Comparison of ENCODE assay signal across 9 cellular contexts in the genomic region with DNA sequence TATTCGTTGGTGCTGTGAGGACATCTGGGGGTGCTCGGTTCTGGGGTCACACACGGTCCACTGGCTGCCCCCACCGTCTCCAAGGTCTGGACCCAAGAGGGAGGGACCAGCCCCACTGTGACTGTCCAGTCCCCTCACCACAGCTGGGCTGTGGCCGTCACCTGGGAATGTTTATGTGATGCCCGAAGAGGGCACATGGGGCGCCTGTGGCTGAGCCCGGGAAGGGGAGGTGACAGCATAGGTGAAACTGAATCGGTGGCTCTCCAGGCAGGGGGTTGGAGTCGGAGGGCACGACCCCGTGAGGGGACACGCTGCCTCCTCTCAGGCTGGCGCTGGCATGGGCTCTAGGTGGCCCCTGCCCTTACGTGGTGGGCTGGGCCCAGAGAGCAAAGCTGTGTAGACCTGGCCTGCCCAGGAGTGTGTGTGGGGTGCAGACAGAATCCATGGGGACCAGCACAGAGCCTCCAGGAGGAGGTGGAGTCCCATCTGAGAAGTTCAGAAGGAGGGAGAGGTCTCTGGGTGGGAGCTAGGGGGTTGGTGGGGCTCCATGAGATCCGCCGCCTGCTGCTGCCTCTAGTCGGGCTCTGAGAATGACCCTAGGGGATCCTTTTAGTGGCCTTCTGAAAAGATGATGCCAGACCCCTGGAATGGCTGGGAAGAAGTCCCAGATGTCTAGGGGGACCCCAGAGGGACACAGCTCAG. TPM values are rescaled to one million over a fixed set of nuclear protein-coding genes. Genes with fewer than 3 reads are reported as not detected.
A peak's percentile ranks its signal among the peaks of the same experiment; 100 is the strongest.
DNase-seq lines count a peak whose midpoint lies in the region; ATAC-seq and TF ChIP-seq lines count a peak whose summit lies in the region.
"Had no signal": no experiment of that assay in that cellular context is flagged by ENCODE, and none has a peak within 500 bp of the region (broad histone marks: within the 10 kb centered on the region; RNA-seq: fewer than 3 reads in every experiment).

No MANE protein-coding gene starts in this region.

- ATAC-seq in WTC11, result no peak

- CTCF ChIA-PET in WTC11 (lab: Charles Lee), result interaction anchor here (0.9 to 1.4 kb wide), 3 partner anchors 10 to 50 kb away, joined by 3 read pairs; no protein-coding TSS in a partner anchor

- H3K27ac Mint-ChIP-seq in WTC11, result no peak overlapping the region; the same call in 1 of the 2 replicates

- TF ChIP-seq CTCF in WTC11 (IDR thresholded peaks at IDR 0.05) (no peak), fibroblast of pulmonary artery (IDR thresholded peaks at IDR 0.05; ENCODE audit: low read length, missing control alignments) (no peak)

- DNase-seq in WTC11 (ENCODE audit: low spot score) (no peak), fibroblast of pulmonary artery (ENCODE audit: low read depth) (no peak), activated gamma-delta T cell treated with Interleukin-2 at 50 U/mL for 16 hours (no peak), SKM-1 treated with dmso at 0.1 percent for 144 hours (lab: John Stamatoyannopoulos, UW; ENCODE audit: unreplicated experiment) (no peak), NCI-H748 treated with DMSO at 0.1 percent for 48 hours (lab: John Stamatoyannopoulos, UW) (no peak), iPS-NIHi11 (ENCODE audit: low spot score) (no peak)
- DNase-seq: NCI-H2029 had no signal

- H3K4me3 Mint-ChIP-seq in WTC11, result peak overlapping the region; percentile 68

- peak overlapping the region; percentile 65 for H3K4me3 ChIP-seq in fibroblast of pulmonary artery (replicated peaks; ENCODE audit: low read depth, low read length)
- H3K4me3 ChIP-seq in rectal smooth muscle tissue (ENCODE audit: low read length), result peak overlapping the region; percentile 71

- peak overlapping the region; percentile 66 for H3K27ac ChIP-seq in rectal smooth muscle tissue (ENCODE audit: low read depth, low read length)

- H3K9me3 ChIP-seq in ES-I3 (ENCODE audit: control insufficient read depth, insufficient read depth, low read length), result 0 out of 2 replicates have a peak, but pooled peaks cover 5% of the 10 kb centered on the region

- H3K9me3 Mint-ChIP-seq in WTC11, result peaks cover 12% of the 10 kb centered on the region

- POLR2A ChIA-PET in WTC11 (lab: Charles Lee), result interaction anchor here (2.1 kb wide), 1 partner anchor 50 kb away, joined by 6 read pairs; no protein-coding TSS in a partner anchor

- no peaks in the 10 kb centered on the region for H3K27me3 ChIP-seq in rectal smooth muscle tissue (ENCODE audit: control insufficient read depth, insufficient read depth, low read length)

- peak overlapping the region; percentile 79; the same call in 1 of the 2 replicates for H3K9ac ChIP-seq in ES-I3 (ENCODE audit: low read depth, low read length)
- H3K9ac ChIP-seq in rectal smooth muscle tissue (ENCODE audit: low read length), result no peak overlapping the region

- peaks cover 6% of the 10 kb centered on the region for H3K36me3 Mint-ChIP-seq in WTC11

- H3K4me1 ChIP-seq in ES-I3 (ENCODE audit: insufficient read depth, low read length) (peaks cover 13% of the 10 kb centered on the region), rectal smooth muscle tissue (ENCODE audit: control insufficient read depth, insufficient read depth, low read length) (peaks cover 36% of the 10 kb centered on the region)

- H3K27me3 Mint-ChIP-seq in WTC11 (ENCODE audit: low read depth), result peaks cover 4% of the 10 kb centered on the region; the same call in 1 of the 2 replicates

- peaks cover 31% of the 10 kb centered on the region for H3K4me1 Mint-ChIP-seq in WTC11

- H3K36me3 ChIP-seq in ES-I3 (ENCODE audit: insufficient read depth, low read length) (no peaks in the 10 kb centered on the region), rectal smooth muscle tissue (ENCODE audit: control insufficient read depth, insufficient read depth, low read length) (no peaks in the 10 kb centered on the region)

TF ChIP-seq in WTC11, 78 proteins besides CTCF, POLR2A, EP300 and RAD21:
- TF ChIP-seq, protein P1, sequence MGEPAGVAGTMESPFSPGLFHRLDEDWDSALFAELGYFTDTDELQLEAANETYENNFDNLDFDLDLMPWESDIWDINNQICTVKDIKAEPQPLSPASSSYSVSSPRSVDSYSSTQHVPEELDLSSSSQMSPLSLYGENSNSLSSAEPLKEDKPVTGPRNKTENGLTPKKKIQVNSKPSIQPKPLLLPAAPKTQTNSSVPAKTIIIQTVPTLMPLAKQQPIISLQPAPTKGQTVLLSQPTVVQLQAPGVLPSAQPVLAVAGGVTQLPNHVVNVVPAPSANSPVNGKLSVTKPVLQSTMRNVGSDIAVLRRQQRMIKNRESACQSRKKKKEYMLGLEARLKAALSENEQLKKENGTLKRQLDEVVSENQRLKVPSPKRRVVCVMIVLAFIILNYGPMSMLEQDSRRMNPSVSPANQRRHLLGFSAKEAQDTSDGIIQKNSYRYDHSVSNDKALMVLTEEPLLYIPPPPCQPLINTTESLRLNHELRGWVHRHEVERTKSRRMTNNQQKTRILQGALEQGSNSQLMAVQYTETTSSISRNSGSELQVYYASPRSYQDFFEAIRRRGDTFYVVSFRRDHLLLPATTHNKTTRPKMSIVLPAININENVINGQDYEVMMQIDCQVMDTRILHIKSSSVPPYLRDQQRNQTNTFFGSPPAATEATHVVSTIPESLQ (CRISPR knock-in tag; IDR thresholded peaks at IDR 0.05), result no peak
- TF ChIP-seq ZBTB43 (CRISPR knock-in tag; IDR thresholded peaks at IDR 0.05) (no peak), RELA (CRISPR knock-in tag; IDR thresholded peaks at IDR 0.05; ENCODE audit: borderline replicate concordance) (no peak), CREM (CRISPR knock-in tag; IDR thresholded peaks at IDR 0.05) (no peak), SOX15 (CRISPR knock-in tag; IDR thresholded peaks at IDR 0.05) (no peak), E2F5 (CRISPR knock-in tag; IDR thresholded peaks at IDR 0.05) (no peak), FOXJ3 (CRISPR knock-in tag; IDR thresholded peaks at IDR 0.05; ENCODE audit: borderline replicate concordance) (no peak)

RNA-seq across cellular contexts. Expression of gene BOK, which starts 1.8 kb away (rescaled TPM):
- total RNA-seq in WTC11 (2021), result 35.1 to 39.4 TPM (median 37.4 TPM) in 3 replicates

RNA-seq across cellular contexts. Expression of gene STK25, which starts 51.9 kb away (rescaled TPM):
- total RNA-seq in WTC11 (2021), result 214 to 232 TPM (median 222 TPM) in 3 replicates
